ENCODE assay signal across 8 cellular contexts in the genomic region with DNA sequence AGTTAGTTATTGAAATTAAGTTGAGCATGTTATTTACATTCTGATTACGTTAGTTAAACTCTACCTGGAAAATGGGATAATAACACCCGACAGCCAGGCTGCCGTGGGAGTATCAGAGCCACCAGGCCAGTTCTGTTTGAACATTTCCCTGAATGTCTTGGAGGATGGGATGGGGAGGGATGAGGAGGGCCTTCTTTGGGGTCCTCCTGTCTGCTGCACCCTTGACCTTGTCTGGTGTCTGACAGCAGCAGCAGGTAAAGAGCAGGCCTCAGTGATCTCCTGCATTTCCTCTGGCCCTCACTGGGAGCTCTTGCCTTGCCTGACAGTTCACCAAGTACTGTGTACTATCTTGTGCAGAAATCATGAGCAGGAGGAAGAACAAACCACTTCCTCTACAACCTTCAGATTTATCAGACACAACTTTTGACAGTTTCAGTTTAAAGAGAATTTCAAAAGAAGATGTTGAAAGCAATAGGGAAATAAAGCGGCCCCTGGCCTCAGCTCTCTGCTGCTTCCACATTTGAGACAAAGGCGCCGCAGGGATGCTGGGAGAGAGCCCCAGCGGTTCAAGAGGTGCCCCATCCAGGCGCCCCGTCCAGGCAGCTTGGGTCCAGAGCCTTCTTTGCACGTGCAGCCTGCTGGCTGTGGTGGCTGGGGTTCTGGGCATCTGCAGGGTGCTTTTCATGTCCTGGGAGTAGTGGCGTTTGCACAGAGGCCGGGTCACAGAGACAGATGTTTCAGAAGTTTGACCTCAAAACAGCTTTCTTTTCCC. TPM values are rescaled to one million over a fixed set of nuclear protein-coding genes. Genes with fewer than 3 reads are reported as not detected.
DNase-seq lines count a peak whose midpoint lies in the region; ATAC-seq, FAIRE-seq and TF ChIP-seq lines count a peak whose summit lies in the region.

No MANE protein-coding gene starts in this region.

- WGBS in lower leg skin, 2 donors: 72 to 75% methylated on average over 12 of the region's 12 CpGs

- peak overlapping the region; percentile 80 for H3K27ac Mint-ChIP-seq in mesothelial cell of epicardium

- intact Hi-C loops in lower leg skin (cut with DNase I; ENCODE audit: low total_unique reads): no loop called here

- H3K4me3 Mint-ChIP-seq in mesothelial cell of epicardium: no peak overlapping the region

- H3K9me3 Mint-ChIP-seq in mesothelial cell of epicardium: no peaks in the 10 kb centered on the region

- TF ChIP-seq POLR2A in lower leg skin (IDR thresholded peaks at IDR 0.05): no peak

- no peak for FAIRE-seq in D721Med (lab: Jason Lieb, UNC)

- no peaks in the 10 kb centered on the region for H3K27me3 Mint-ChIP-seq in mesothelial cell of epicardium (ENCODE audit: low read depth)

- peaks cover 29% of the 10 kb centered on the region for H3K4me1 Mint-ChIP-seq in mesothelial cell of epicardium

- DNase-seq in GDM1 (lab: John Stamatoyannopoulos, UW) (peak; percentile 13), activated T-helper 1 cell treated with Interleukin-2 at 50 U/mL for 16 hours (ENCODE audit: low read depth) (peak; percentile 10), mesothelial cell of epicardium (ENCODE audit: low spot score in 2 of 2, unreplicated experiment in 2 of 2) (no peak), lower leg skin (ENCODE audit: low spot score in 2 of 2) (no peak), D721Med (ENCODE audit: insufficient read length, low spot score) (no peak), NCI-H1417 treated with DMSO at 0.1 percent for 48 hours (lab: John Stamatoyannopoulos, UW) (no peak)

- ATAC-seq in GM21367 (IDR thresholded peaks at IDR 0.05; ENCODE audit: unreplicated experiment): peak; percentile 80
- ATAC-seq in HG03575 (IDR thresholded peaks at IDR 0.05; ENCODE audit: extremely low read depth, insufficient number of reproducible peaks, low FRiP score, unreplicated experiment): peak; percentile 82

- no peak overlapping the region for H3K4me3 ChIP-seq in lower leg skin (ENCODE audit: low read depth, poor library complexity, severe bottlenecking)

- no peak for TF ChIP-seq CTCF in mesothelial cell of epicardium (IDR thresholded peaks at IDR 0.05; ENCODE audit: unreplicated experiment)
- TF ChIP-seq CTCF in lower leg skin (IDR thresholded peaks at IDR 0.05): no peak
- no peak for TF ChIP-seq CTCF in D721Med (IDR thresholded peaks at IDR 0.05; ENCODE audit: insufficient read depth, missing control alignments)

- peaks cover 1% of the 10 kb centered on the region for H3K36me3 Mint-ChIP-seq in mesothelial cell of epicardium

RNA-seq across cellular contexts. Expression of a gene that starts 25.3 kb away (rescaled TPM):
- total RNA-seq in mesothelial cell of epicardium (70.0 to 74.9 TPM (median 71.0 TPM) in 3 replicates), lower leg skin (100 to 1,000 TPM in 1 of 4 donors, 10 to 100 TPM in 3; 53.7 to 115 (median 77.4) TPM)

Comparison
In these comparisons a context has a peak if more than half of its experiments do, and no peak if none do; other contexts are left out.
1. DNase-seq: peak in GDM1 (single experiment) and activated T-helper 1 cell treated with Interleukin-2 at 50 U/mL for 16 hours (single experiment); none in mesothelial cell of epicardium (0 of 2), lower leg skin (0 of 2), D721Med (single experiment) and NCI-H1417 treated with DMSO at 0.1 percent for 48 hours (single experiment).